ENCODE assay signal across 1 cellular context in the genomic region with DNA sequence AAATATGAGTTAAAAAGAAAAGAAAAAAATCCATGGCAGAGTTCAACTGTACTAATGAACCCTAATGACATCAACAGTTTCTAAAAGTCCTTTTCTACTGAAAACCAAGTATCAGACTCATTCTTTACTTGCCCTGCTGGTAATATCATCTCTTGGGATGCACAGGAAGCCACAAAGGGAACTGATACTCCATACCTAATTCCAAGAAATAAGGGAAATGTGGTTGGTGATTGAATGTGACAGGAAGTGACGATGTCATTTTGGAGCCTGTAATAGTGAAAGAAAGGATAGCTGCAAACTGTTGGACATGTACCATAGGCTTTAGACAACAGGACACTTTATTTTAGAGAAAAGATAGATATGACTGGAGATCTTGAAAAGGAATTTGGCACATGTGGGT.
TF ChIP-seq lines count a peak whose summit lies in the region.

No MANE protein-coding gene starts in this region.

TF ChIP-seq in K562, 482 proteins besides CTCF, POLR2A, EP300 and RAD21 (continued from another document):
- no peak for TF ChIP-seq HDAC3 (IDR thresholded peaks at IDR 0.05; ENCODE audit: borderline replicate concordance, partially characterized antibody)
- TF ChIP-seq NFE2 (IDR thresholded peaks at IDR 0.05; ENCODE audit: low read depth) = no peak
